Comparison of ENCODE assay signal across 8 cellular contexts in the genomic region with DNA sequence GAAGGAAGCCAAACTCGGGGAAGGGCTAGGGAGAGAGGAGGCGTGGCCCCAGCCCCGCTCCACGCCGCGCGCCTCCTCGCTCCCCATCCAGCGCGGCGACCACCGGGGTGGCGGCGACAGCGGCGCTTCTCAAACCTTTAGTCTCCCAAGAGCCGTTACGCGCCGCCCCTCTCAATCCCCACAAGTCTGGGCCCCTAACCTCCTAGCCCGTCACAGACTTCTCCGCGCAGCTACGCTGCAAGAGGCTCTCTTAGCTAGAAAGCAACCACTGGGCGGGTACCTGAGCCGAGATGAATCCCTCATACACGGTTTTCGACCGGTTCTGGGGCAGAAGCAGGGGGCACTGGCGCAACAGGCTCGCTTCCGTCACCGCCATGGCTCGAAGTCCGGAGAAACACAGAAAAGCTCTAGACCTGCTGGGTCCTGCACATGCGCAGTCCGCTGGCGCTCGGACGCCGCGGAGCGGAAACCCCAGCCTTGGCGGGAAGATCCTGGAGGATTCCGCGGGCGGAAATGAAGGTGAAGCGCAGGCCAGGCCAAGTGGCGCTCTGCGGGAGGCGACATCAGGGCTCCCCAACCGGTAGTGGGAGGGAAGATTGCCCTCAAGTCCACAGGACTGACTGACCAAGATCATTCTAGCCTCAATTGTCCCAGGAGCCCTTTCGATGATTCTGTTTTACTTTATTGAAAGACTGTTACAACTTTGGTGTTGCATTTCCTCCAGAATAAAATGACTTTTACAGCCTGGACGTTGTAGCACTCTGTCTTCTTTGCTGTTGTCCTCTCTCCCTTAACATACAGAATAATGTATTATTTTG. TPM values are rescaled to one million over a fixed set of nuclear protein-coding genes. Genes with fewer than 3 reads are reported as not detected.
DNase-seq lines count a peak whose midpoint lies in the region; ATAC-seq and TF ChIP-seq lines count a peak whose summit lies in the region.

A gene (minus strand): TSS at position 388 of the 818 bp plus-strand sequence. CDS start 12 bp downstream, at position 376.

- intact Hi-C loops in head of caudate nucleus (cut with DNase I) (loop anchor here (5.0 kb wide), 1 partner anchor 186 kb away; no protein-coding TSS in a partner anchor), testis (cut with DNase I; ENCODE audit: low total_unique reads) (no loop called here)

- H3K4me1 ChIP-seq in osteoblast (ENCODE audit: insufficient read depth, low read length) = peaks cover 4% of the 10 kb centered on the region
- H3K4me1 ChIP-seq in testis = no peaks in the 10 kb centered on the region

- H3K27me3 ChIP-seq in osteoblast (ENCODE audit: insufficient read depth, low read length) (peaks cover 3% of the 10 kb centered on the region), testis (no peaks in the 10 kb centered on the region)

- H3K79me2 ChIP-seq in osteoblast (ENCODE audit: insufficient read depth, low read length) = peaks cover 39% of the 10 kb centered on the region

- H3K27me3 Mint-ChIP-seq in activated naive CD8-positive, alpha-beta T cell = peaks cover 5% of the 10 kb centered on the region

- H3K4me2 ChIP-seq in osteoblast (ENCODE audit: insufficient read depth, low read length) = peak within 1 kb of the TSS; percentile 88

- no peaks in the 10 kb centered on the region for H3K36me3 Mint-ChIP-seq in activated naive CD8-positive, alpha-beta T cell

- peak; percentile 85 for TF ChIP-seq POLR2A in GM10847 (IDR thresholded peaks at IDR 0.05; ENCODE audit: extremely low read depth, insufficient read length)
- TF ChIP-seq POLR2A in testis (IDR thresholded peaks at IDR 0.05) = no peak

- peak; percentile 75 for ATAC-seq in HG02623 (IDR thresholded peaks at IDR 0.05; ENCODE audit: unreplicated experiment)

- H3K4me3 ChIP-seq in osteoblast (ENCODE audit: insufficient read depth, low read length) (peak within 1 kb of the TSS; percentile 85), testis (peak within 1 kb of the TSS; percentile 88 to 89)

- H3K9me3 Mint-ChIP-seq in activated naive CD8-positive, alpha-beta T cell (ENCODE audit: low read depth) = no peaks in the 10 kb centered on the region

- peaks cover 19% of the 10 kb centered on the region for H3K4me1 Mint-ChIP-seq in activated naive CD8-positive, alpha-beta T cell (ENCODE audit: low read depth)

- H4K20me1 ChIP-seq in osteoblast (ENCODE audit: insufficient read depth, low read length) = no peaks in the 10 kb centered on the region

- no peak for TF ChIP-seq CTCF in osteoblast (IDR thresholded peaks at IDR 0.05; ENCODE audit: extremely low read depth, low read depth, low read length)
- TF ChIP-seq CTCF in testis (IDR thresholded peaks at IDR 0.05) = no peak

- DNase-seq in NCI-H1092 treated with DMSO at 0.1 percent for 48 hours (lab: John Stamatoyannopoulos, UW) (peak; percentile 87), SKM-1 treated with dmso at 0.1 percent for 144 hours (lab: John Stamatoyannopoulos, UW; ENCODE audit: unreplicated experiment) (peak; percentile 75), head of caudate nucleus (peak; percentile 81 to 97 (median 92)), osteoblast (ENCODE audit: insufficient read length, low spot score, missing footprints) (peak; percentile 96), testis (peak; percentile 93)

- H3K27ac ChIP-seq in osteoblast (ENCODE audit: low read depth, low read length) (peak within 1 kb of the TSS; percentile 61), testis (peak within 1 kb of the TSS; percentile 89 to 90)

- peak within 1 kb of the TSS; percentile 88 for H3K27ac Mint-ChIP-seq in activated naive CD8-positive, alpha-beta T cell

- H3K9me3 ChIP-seq in osteoblast (ENCODE audit: low read depth, low read length) (no peaks in the 10 kb centered on the region), testis (no peaks in the 10 kb centered on the region)

- H2AFZ ChIP-seq in osteoblast (ENCODE audit: low read length) = peak within 1 kb of the TSS; percentile 98

- H3K36me3 ChIP-seq in osteoblast (ENCODE audit: insufficient read depth, low read length) (no peaks in the 10 kb centered on the region), testis (ENCODE audit: low read depth, missing control alignments) (no peaks in the 10 kb centered on the region)

- H3K4me3 Mint-ChIP-seq in activated naive CD8-positive, alpha-beta T cell = peak within 1 kb of the TSS; percentile 94

- WGBS in testis, 2 donors = 0% methylated on average over 37 to 54 of the region's 54 CpGs

RNA-seq across cellular contexts. Expression of the gene that starts here (rescaled TPM):
- 10.9 and 12.1 TPM in 2 replicates for total RNA-seq in osteoblast
- total RNA-seq in testis = 10 to 100 TPM; 36.6 to 52.3 TPM
- 27.8 TPM for polyA plus RNA-seq in testis (ENCODE audit: insufficient read depth, low read depth, low replicate concordance)

Comparison
In these comparisons a context has a peak if more than half of its experiments do, and no peak if none do; other contexts are left out.
1. Peak in every context shown above with its lines: DNase-seq, ATAC-seq, H3K4me3 ChIP-seq and H3K27ac ChIP-seq.